In the genomic region with DNA sequence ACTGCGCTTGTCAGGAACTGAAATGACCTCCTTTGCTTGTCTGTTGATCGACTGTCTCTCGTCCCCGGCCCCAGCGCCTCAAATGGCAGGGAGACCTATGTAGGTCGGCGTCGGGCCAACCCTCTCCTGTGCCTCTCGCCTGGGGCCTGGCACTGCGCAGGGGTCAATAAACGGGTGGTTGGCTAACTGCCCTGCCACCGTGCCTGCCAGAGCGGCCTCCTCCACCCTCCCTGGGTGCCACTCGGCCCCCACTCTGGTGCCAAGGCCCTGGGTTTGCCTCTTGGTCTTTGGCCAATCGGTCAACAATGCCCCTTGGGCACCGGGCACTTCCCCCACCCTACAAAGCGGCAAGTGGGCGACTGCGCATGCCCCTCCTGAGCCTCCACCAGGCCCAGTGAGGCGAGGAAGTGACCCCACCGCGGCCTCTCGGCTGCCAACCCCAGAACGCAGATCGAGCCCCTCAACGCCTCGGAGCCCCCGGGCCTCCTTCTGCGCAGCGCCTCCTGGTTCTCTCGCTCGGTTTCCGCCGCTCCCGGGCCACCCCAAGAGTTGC, we compare ENCODE assay signal across 8 cellular contexts. TPM values are rescaled to one million over a fixed set of nuclear protein-coding genes. Genes with fewer than 3 reads are reported as not detected.
DNase-seq lines count a peak whose midpoint lies in the region; ATAC-seq and TF ChIP-seq lines count a peak whose summit lies in the region.

No MANE protein-coding gene starts in this region.

- TF ChIP-seq CTCF in HEK293 (tag by site-specific recombination; IDR thresholded peaks at IDR 0.05) (no peak; the same call in 1 of the 2 replicates), lung (IDR thresholded peaks at IDR 0.05; ENCODE audit: control extremely low read depth, extremely low read depth) (no peak)

- H3K27ac ChIP-seq in HEK293 (ENCODE audit: extremely low read depth, low read depth, low read length), result peak overlapping the region; percentile 94
- peak overlapping the region; percentile 81 for H3K27ac ChIP-seq in effector memory CD4-positive, alpha-beta T cell (ENCODE audit: insufficient read depth, low read length, poor library complexity, severe bottlenecking)
- H3K27ac ChIP-seq in lung (ENCODE audit: low read depth in 1 of 2, low read length in 1 of 2), result peak overlapping the region; percentile 99

- H3K27me3 Mint-ChIP-seq in activated CD4-positive, alpha-beta T cell treated with anti-CD3 and anti-CD28 coated beads, Interleukin-2, amount 10 ng/mL, durations not matched to agents 7 days and 5 days, result no peaks in the 10 kb centered on the region

- H3K36me3 ChIP-seq in HEK293 (ENCODE audit: control insufficient read depth in 2 of 2, insufficient read depth in 1 of 2, low read length in 2 of 2) (peaks cover 9 to 31% of the 10 kb centered on the region in 2 experiments; a peak in 2 of 3 replicates), lung (ENCODE audit: control insufficient read depth in 2 of 2, insufficient read depth in 2 of 2, low read length in 2 of 2) (peaks cover 0 to 11% of the 10 kb centered on the region in 2 donors)
- H3K36me3 ChIP-seq in effector memory CD4-positive, alpha-beta T cell (ENCODE audit: control insufficient read depth, insufficient read depth, low read length), result peaks cover 19% of the 10 kb centered on the region

- H3K36me3 Mint-ChIP-seq in activated CD4-positive, alpha-beta T cell treated with anti-CD3 and anti-CD28 coated beads, Interleukin-2, amount 10 ng/mL, durations not matched to agents 7 days and 5 days (ENCODE audit: low read depth), result peaks cover 29% of the 10 kb centered on the region
- H3K36me3 Mint-ChIP-seq in stimulated activated effector memory CD8-positive, alpha-beta T cell treated with anti-CD3 and anti-CD28 coated beads, Interleukin-12 subunit alpha, Interleukin-12 subunit beta, amount 100 ng/mL, for 72 hours, result peaks cover 57% of the 10 kb centered on the region

- H3K4me1 ChIP-seq in HEK293 (ENCODE audit: control insufficient read depth, insufficient read depth, low read length) (peaks cover 4% of the 10 kb centered on the region; the same call in 1 of the 2 replicates), lung (ENCODE audit: control insufficient read depth in 2 of 2, insufficient read depth in 2 of 2, low read length in 2 of 2) (peaks cover 0 to 15% of the 10 kb centered on the region in 2 donors)
- peaks cover 15% of the 10 kb centered on the region for H3K4me1 ChIP-seq in effector memory CD4-positive, alpha-beta T cell (ENCODE audit: control insufficient read depth, insufficient read depth, low read length, poor library complexity, severe bottlenecking)

- 0% methylated on average over 34 to 35 of the region's 35 CpGs for WGBS in lung, 2 donors

- POLR2A ChIA-PET in HEK293 (lab: Yijun Ruan, JAX), result no interaction called here
- POLR2A ChIA-PET in activated CD4-positive, alpha-beta T cell treated with anti-CD3 and anti-CD28 coated beads, Interleukin-2, amount 10 ng/mL, durations not matched to agents 7 days and 5 days (lab: Charles Lee), result no interaction called here

- H3K4me3 ChIP-seq in HEK293 (ENCODE audit: low read depth, low read length) (peak overlapping the region; percentile 85), lung (peak overlapping the region; percentile 63)
- H3K4me3 ChIP-seq in effector memory CD4-positive, alpha-beta T cell (ENCODE audit: insufficient read depth, low read depth, low read length, poor library complexity, severe bottlenecking), result peak overlapping the region; percentile 78

- H3K9me3 Mint-ChIP-seq in activated CD4-positive, alpha-beta T cell treated with anti-CD3 and anti-CD28 coated beads, Interleukin-2, amount 10 ng/mL, durations not matched to agents 7 days and 5 days, result no peaks in the 10 kb centered on the region
- H3K9me3 Mint-ChIP-seq in stimulated activated effector memory CD8-positive, alpha-beta T cell treated with anti-CD3 and anti-CD28 coated beads, Interleukin-12 subunit alpha, Interleukin-12 subunit beta, amount 100 ng/mL, for 72 hours, result no peaks in the 10 kb centered on the region

- CTCF ChIA-PET in HEK293 (lab: Yijun Ruan, JAX), result interaction anchor here (0.7 to 1.5 kb wide), 3 partner anchors 9 to 18 kb away, joined by 3 to 6 read pairs (median 4); no protein-coding TSS in a partner anchor
- CTCF ChIA-PET in activated CD4-positive, alpha-beta T cell treated with anti-CD3 and anti-CD28 coated beads, Interleukin-2, amount 10 ng/mL, durations not matched to agents 7 days and 5 days (lab: Charles Lee), result no interaction called here

- H3K4me3 Mint-ChIP-seq in activated CD4-positive, alpha-beta T cell treated with anti-CD3 and anti-CD28 coated beads, Interleukin-2, amount 10 ng/mL, durations not matched to agents 7 days and 5 days, result peak overlapping the region; percentile 92
- H3K4me3 Mint-ChIP-seq in stimulated activated effector memory CD8-positive, alpha-beta T cell treated with anti-CD3 and anti-CD28 coated beads, Interleukin-12 subunit alpha, Interleukin-12 subunit beta, amount 100 ng/mL, for 72 hours, result peak overlapping the region; percentile 94

- peak; percentile 62 for DNase-seq in NCI-H345 (lab: John Stamatoyannopoulos, UW)
- no peak for DNase-seq in NCI-H345 treated with DMSO at 0.1 percent for 48 hours (lab: John Stamatoyannopoulos, UW; ENCODE audit: unreplicated experiment)
- peak; percentile 54 for DNase-seq in NAMALWA (ENCODE audit: low spot score)
- peak; percentile 26 for DNase-seq in activated CD4-positive, alpha-beta T cell treated with anti-CD3 and anti-CD28 coated beads, Interleukin-2, amount 10 ng/mL, durations not matched to agents 7 days and 5 days
- DNase-seq in effector memory CD4-positive, alpha-beta T cell, result no peak
- DNase-seq in lung (ENCODE audit: low spot score), result peak; percentile 87
- DNase-seq in stimulated activated effector memory CD8-positive, alpha-beta T cell treated with anti-CD3 and anti-CD28 coated beads, Interleukin-12 subunit alpha, Interleukin-12 subunit beta, amount 100 ng/mL, for 72 hours (ENCODE audit: low spot score in 2 of 2), result peak; percentile 40 to 81

- H3K9me3 ChIP-seq in HEK293 (ENCODE audit: control insufficient read depth, insufficient read depth, low read depth, low read length) (no peaks in the 10 kb centered on the region), lung (ENCODE audit: control insufficient read depth in 2 of 2, insufficient read depth in 1 of 2, low read length in 1 of 2) (no peaks in the 10 kb centered on the region)
- no peaks in the 10 kb centered on the region for H3K9me3 ChIP-seq in effector memory CD4-positive, alpha-beta T cell (ENCODE audit: control insufficient read depth, low read length)

- H3K4me1 Mint-ChIP-seq in activated CD4-positive, alpha-beta T cell treated with anti-CD3 and anti-CD28 coated beads, Interleukin-2, amount 10 ng/mL, durations not matched to agents 7 days and 5 days, result peaks cover 49% of the 10 kb centered on the region
- peaks cover 52% of the 10 kb centered on the region for H3K4me1 Mint-ChIP-seq in stimulated activated effector memory CD8-positive, alpha-beta T cell treated with anti-CD3 and anti-CD28 coated beads, Interleukin-12 subunit alpha, Interleukin-12 subunit beta, amount 100 ng/mL, for 72 hours

- peak overlapping the region; percentile 92 for H3K27ac Mint-ChIP-seq in activated CD4-positive, alpha-beta T cell treated with anti-CD3 and anti-CD28 coated beads, Interleukin-2, amount 10 ng/mL, durations not matched to agents 7 days and 5 days
- peak overlapping the region; percentile 98 for H3K27ac Mint-ChIP-seq in stimulated activated effector memory CD8-positive, alpha-beta T cell treated with anti-CD3 and anti-CD28 coated beads, Interleukin-12 subunit alpha, Interleukin-12 subunit beta, amount 100 ng/mL, for 72 hours

- H3K27me3 ChIP-seq in effector memory CD4-positive, alpha-beta T cell (replicated peaks; ENCODE audit: control insufficient read depth, insufficient read depth, low read length, poor library complexity, severe bottlenecking), result no peaks in the 10 kb centered on the region
- H3K27me3 ChIP-seq in lung (ENCODE audit: control insufficient read depth, insufficient read depth), result no peaks in the 10 kb centered on the region

- peak; percentile 42 for ATAC-seq in lung (ENCODE audit: insufficient read depth, low FRiP score)
- peak; percentile 52 for ATAC-seq in stimulated activated effector memory CD8-positive, alpha-beta T cell treated with anti-CD3 and anti-CD28 coated beads, Interleukin-12 subunit alpha, Interleukin-12 subunit beta, amount 100 ng/mL, for 72 hours

TF ChIP-seq in HEK293, 187 proteins besides CTCF, POLR2A, EP300 and RAD21 (continues in another document):
- no peak for TF ChIP-seq ZNF146 (tag by site-specific recombination; IDR thresholded peaks at IDR 0.05)
- no peak for TF ChIP-seq ZIC2 (tag by site-specific recombination; IDR thresholded peaks at IDR 0.05)
- peak; percentile 37; the same call in 1 of the 2 replicates for TF ChIP-seq ZFP69B (tag by site-specific recombination; IDR thresholded peaks at IDR 0.05)
- no peak for TF ChIP-seq ZNF416 (tag by site-specific recombination; IDR thresholded peaks at IDR 0.05)
- 0 out of 2 replicates have a peak, but pooled peaks have one; percentile 10 for TF ChIP-seq SP3 (tag by site-specific recombination; IDR thresholded peaks at IDR 0.05)
- no peak for TF ChIP-seq ZNF366 (tag by site-specific recombination; conservative IDR thresholded peaks at IDR 0.05)
- peak; percentile 43; the same call in 1 of the 2 replicates for TF ChIP-seq ZBTB17 (tag by site-specific recombination; IDR thresholded peaks at IDR 0.05)
- no peak for TF ChIP-seq ZNF292 (tag by site-specific recombination; IDR thresholded peaks at IDR 0.05; ENCODE audit: borderline replicate concordance, low read depth)
- TF ChIP-seq GLIS2 (tag by site-specific recombination; IDR thresholded peaks at IDR 0.05), result peak; percentile 90
- TF ChIP-seq, protein P1, sequence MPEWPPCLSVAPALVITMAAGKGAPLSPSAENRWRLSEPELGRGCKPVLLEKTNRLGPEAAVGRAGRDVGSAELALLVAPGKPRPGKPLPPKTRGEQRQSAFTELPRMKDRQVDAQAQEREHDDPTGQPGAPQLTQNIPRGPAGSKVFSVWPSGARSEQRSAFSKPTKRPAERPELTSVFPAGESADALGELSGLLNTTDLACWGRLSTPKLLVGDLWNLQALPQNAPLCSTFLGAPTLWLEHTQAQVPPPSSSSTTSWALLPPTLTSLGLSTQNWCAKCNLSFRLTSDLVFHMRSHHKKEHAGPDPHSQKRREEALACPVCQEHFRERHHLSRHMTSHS (tag by site-specific recombination; IDR thresholded peaks at IDR 0.05), result no peak

RNA-seq across cellular contexts. Expression of a gene that starts 1.1 kb away (rescaled TPM):
- total RNA-seq in activated CD4-positive, alpha-beta T cell treated with anti-CD3 and anti-CD28 coated beads, Interleukin-2, amount 10 ng/mL, durations not matched to agents 7 days and 5 days, result 10 to 100 TPM; 68.3 to 93.8 TPM
- 10 to 100 TPM; 44.8 to 73.5 TPM for total RNA-seq in lung
- polyA plus RNA-seq in lung, result 10 to 100 TPM; 51.0 to 69.5 TPM

RNA-seq across cellular contexts. Expression of a gene that starts 15.2 kb away (rescaled TPM):
- not detected for total RNA-seq in activated CD4-positive, alpha-beta T cell treated with anti-CD3 and anti-CD28 coated beads, Interleukin-2, amount 10 ng/mL, durations not matched to agents 7 days and 5 days
- total RNA-seq in lung, result 1 to 10 TPM in 1 of 2 donors, under 1 TPM in 1; 0.26 to 1.2 TPM
- 1 to 10 TPM in 1 of 2 donors, under 1 TPM in 1; 0.55 to 1.4 TPM for polyA plus RNA-seq in lung

RNA-seq across cellular contexts. Expression of a gene that starts 41.7 kb away (rescaled TPM):
- total RNA-seq in activated CD4-positive, alpha-beta T cell treated with anti-CD3 and anti-CD28 coated beads, Interleukin-2, amount 10 ng/mL, durations not matched to agents 7 days and 5 days, result 10 to 100 TPM; 40.0 to 41.4 TPM
- 10 to 100 TPM; 13.4 to 34.0 TPM for total RNA-seq in lung
- 10 to 100 TPM; 26.0 to 28.8 TPM for polyA plus RNA-seq in lung

Comparison
In these comparisons a context has a peak if more than half of its experiments do, and no peak if none do; other contexts are left out.
1. DNase-seq: peak in NCI-H345 (single experiment), NAMALWA (single experiment), activated CD4-positive, alpha-beta T cell treated with anti-CD3 and anti-CD28 coated beads, Interleukin-2, amount 10 ng/mL, durations not matched to agents 7 days and 5 days (single experiment), lung (single experiment) and stimulated activated effector memory CD8-positive, alpha-beta T cell treated with anti-CD3 and anti-CD28 coated beads, Interleukin-12 subunit alpha, Interleukin-12 subunit beta, amount 100 ng/mL, for 72 hours (2 of 2); none in NCI-H345 treated with DMSO at 0.1 percent for 48 hours (single experiment) and effector memory CD4-positive, alpha-beta T cell (0 of 3).
2. Peak in every context shown above with its lines, with median percentiles within 50 percentile points of each other: H3K27ac ChIP-seq and H3K4me3 ChIP-seq.